Comparison of ENCODE assay signal across 3 cellular contexts in the genomic region with DNA sequence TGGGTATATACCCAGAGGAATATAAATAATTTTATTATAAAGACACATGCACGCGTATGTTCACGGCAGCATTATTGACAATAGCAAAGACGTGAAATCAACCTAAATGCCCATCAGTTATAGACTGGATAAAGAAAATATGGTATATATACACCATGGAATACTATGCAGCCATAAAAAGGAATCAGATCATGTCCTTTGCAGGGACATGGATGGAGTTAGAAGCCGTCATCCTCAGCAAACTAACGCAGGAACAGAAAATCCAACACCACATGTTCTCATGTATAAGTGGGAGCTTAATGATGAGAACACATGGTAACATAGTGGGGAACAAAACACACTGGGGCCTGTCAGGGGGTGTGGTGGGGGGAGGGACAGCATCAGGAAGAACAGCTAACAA. TPM values are rescaled to one million over a fixed set of nuclear protein-coding genes. Genes with fewer than 3 reads are reported as not detected.
"Had no signal": no experiment of that assay in that cellular context is flagged by ENCODE, and none has a peak within 500 bp of the region (broad histone marks: within the 10 kb centered on the region; RNA-seq: fewer than 3 reads in every experiment).

No MANE protein-coding gene starts in this region.

RNA-seq across cellular contexts. Expression of a gene that starts 51.0 kb away (rescaled TPM):
- total RNA-seq: H4, H7, HT-29 had no signal
